24 cellular contexts compared by ENCODE assay signal in the genomic region with DNA sequence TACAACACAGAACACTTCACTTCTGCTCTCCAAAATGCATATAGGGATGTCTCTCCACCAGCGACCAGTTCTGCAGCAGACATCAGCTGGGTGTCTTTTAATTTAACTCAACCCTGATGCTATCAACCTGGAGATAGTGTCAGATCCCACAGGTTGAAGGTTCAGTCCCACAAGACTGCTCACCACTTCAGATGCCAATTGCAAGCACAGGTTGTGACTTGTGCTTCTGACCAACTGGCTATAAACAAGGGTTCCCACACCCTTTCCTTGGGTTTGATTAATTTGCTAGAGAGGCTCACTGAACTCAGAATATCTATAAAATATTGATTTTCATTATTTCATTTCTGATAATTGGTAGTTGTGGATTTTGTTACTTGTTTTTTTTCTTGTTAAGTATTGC.
"Had no signal": no experiment of that assay in that cellular context is flagged by ENCODE, and none has a peak within 500 bp of the region (broad histone marks: within the 10 kb centered on the region; RNA-seq: fewer than 3 reads in every experiment).

No MANE protein-coding gene starts in this region.

- H3K4me1 Mint-ChIP-seq: activated naive CD8-positive, alpha-beta T cell treated with anti-CD3 and anti-CD28 coated beads, Interleukin-2, amount 10 ng/mL, durations not matched to agents 7 days and 5 days had no signal

- H3K4me3 ChIP-seq: SJCRH30 had no signal

- ATAC-seq: activated CD8-positive, alpha-beta T cell treated with anti-CD3 and anti-CD28 coated beads for 36 hours; activated T-cell treated with anti-CD3 and anti-CD28 coated beads, Interleukin-2, amount 50 U/mL, for 72 hours; Panc1 had no signal

- H3K4me3 Mint-ChIP-seq: activated CD8-positive, alpha-beta T cell treated with anti-CD3 and anti-CD28 coated beads for 36 hours; activated naive CD8-positive, alpha-beta T cell treated with anti-CD3 and anti-CD28 coated beads, Interleukin-2, amount 10 ng/mL, durations not matched to agents 7 days and 5 days; activated T-cell treated with anti-CD3 and anti-CD28 coated beads, Interleukin-2, amount 50 U/mL, for 72 hours had no signal

- H3K27ac Mint-ChIP-seq: activated CD8-positive, alpha-beta T cell treated with anti-CD3 and anti-CD28 coated beads for 36 hours; activated naive CD8-positive, alpha-beta T cell treated with anti-CD3 and anti-CD28 coated beads, Interleukin-2, amount 10 ng/mL, durations not matched to agents 7 days and 5 days; activated T-cell treated with anti-CD3 and anti-CD28 coated beads, Interleukin-2, amount 50 U/mL, for 72 hours; activated T-helper 2 cell treated with anti-CD3 and anti-CD28 coated beads, Interferon-gamma antibody, Interleukin-2, Interleukin-4, amounts not matched to agents 10 μg/mL and 5 μg/mL and 100 μg/mL, durations not matched to agents 14 hours and 24 hours and 36 hours had no signal

- H3K9me3 ChIP-seq: SJCRH30, SK-N-SH had no signal

- H3K9ac ChIP-seq: SK-N-SH had no signal

- DNase-seq: activated CD4-positive, alpha-beta T cell treated with anti-CD3 and anti-CD28 coated beads for 4 hours; activated CD8-positive, alpha-beta memory T cell treated with anti-CD3 and anti-CD28 coated beads, Interleukin-2, amount 50 U/mL, for 4 hours; activated CD8-positive, alpha-beta T cell treated with anti-CD3 and anti-CD28 coated beads for 36 hours; activated gamma-delta T cell treated with Interleukin-2 at 50 U/mL for 16 hours; activated naive CD4-positive, alpha-beta T cell treated with anti-CD3 and anti-CD28 coated beads, Interleukin-2, amount 50 U/mL, for 16 hours; activated naive CD8-positive, alpha-beta T cell treated with anti-CD3 and anti-CD28 coated beads, Interleukin-2, amount 10 ng/mL, durations not matched to agents 7 days and 5 days; activated T-cell treated with anti-CD3 and anti-CD28 coated beads, Interleukin-2, amount 50 U/mL, for 72 hours; aorta; Kasumi-1; KBM-7; NCI-H1048; NCI-H345; NCI-H510A; NCI-H526 treated with DMSO at 0.1 percent for 48 hours; NCI-H82; OCI-M1; Right ventricle myocardium superior; SJCRH30; SK-N-SH; T-helper 1 cell; WERI-Rb-1 had no signal

- H3K4me2 ChIP-seq: SK-N-SH had no signal

- H3K9me3 Mint-ChIP-seq: activated CD8-positive, alpha-beta T cell treated with anti-CD3 and anti-CD28 coated beads for 36 hours; activated naive CD8-positive, alpha-beta T cell treated with anti-CD3 and anti-CD28 coated beads, Interleukin-2, amount 10 ng/mL, durations not matched to agents 7 days and 5 days; activated T-cell treated with anti-CD3 and anti-CD28 coated beads, Interleukin-2, amount 50 U/mL, for 72 hours; activated T-helper 2 cell treated with anti-CD3 and anti-CD28 coated beads, Interferon-gamma antibody, Interleukin-2, Interleukin-4, amounts not matched to agents 10 μg/mL and 5 μg/mL and 100 μg/mL, durations not matched to agents 14 hours and 24 hours and 36 hours had no signal

- H3K27me3 ChIP-seq: SJCRH30 had no signal

- H3K27ac ChIP-seq: RWPE1, SJCRH30, WERI-Rb-1 had no signal

- H3K36me3 ChIP-seq: SJCRH30, WERI-Rb-1 had no signal

- H3K4me1 ChIP-seq: SJCRH30 had no signal

- H3K9me2 ChIP-seq: SK-N-SH had no signal

- H3K36me3 Mint-ChIP-seq: activated naive CD8-positive, alpha-beta T cell treated with anti-CD3 and anti-CD28 coated beads, Interleukin-2, amount 10 ng/mL, durations not matched to agents 7 days and 5 days had no signal
